ENCODE assay signal across 1 cellular context in the genomic region with DNA sequence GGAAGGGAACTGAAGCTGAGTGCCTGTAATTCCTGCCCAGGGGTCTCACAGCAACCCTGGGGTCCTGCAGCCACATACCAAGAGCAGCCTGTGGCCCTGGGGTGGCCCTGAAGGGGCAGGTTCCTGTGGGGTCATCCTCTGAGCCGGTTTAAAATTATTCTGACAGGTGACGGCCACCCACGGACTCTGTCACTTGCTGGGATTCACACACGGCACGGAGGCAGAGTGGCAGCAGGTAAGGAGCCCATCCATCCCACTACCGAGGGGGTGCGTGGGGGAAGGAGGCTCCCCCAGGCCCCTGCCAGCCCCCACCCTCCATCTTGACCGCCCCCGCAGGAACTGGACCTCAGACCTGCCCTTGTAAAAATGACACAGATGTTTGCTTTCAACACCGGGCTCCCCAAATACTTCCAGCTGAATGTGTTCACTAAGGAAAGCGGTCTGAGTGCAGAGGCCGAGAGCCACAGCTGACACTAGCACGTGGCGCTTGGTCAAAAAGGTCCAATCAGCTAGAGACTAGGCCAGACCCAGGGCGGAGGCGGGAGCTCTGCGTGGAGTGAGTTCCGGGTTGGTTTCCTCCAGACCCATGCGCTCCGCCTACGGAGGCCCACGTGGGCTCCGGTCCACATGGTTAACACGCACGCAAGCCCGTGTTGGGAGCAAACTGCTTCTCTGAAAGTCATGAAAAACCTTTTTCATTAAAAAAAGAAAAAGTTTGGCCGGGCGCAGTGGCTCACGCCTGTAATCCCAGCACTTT.
A peak's percentile ranks its signal among the peaks of the same experiment; 100 is the strongest.
TF ChIP-seq lines count a peak whose summit lies in the region.

No MANE protein-coding gene starts in this region.

TF ChIP-seq in HepG2, 621 proteins besides CTCF, POLR2A, EP300 and RAD21 (continued from another document and continues in another):
- no peak for TF ChIP-seq PBX2 (CRISPR knock-in tag; IDR thresholded peaks at IDR 0.05)
- TF ChIP-seq ZSCAN22 (CRISPR knock-in tag; IDR thresholded peaks at IDR 0.05): no peak
- no peak for TF ChIP-seq ZBTB20 (CRISPR knock-in tag; IDR thresholded peaks at IDR 0.05; ENCODE audit: borderline replicate concordance, low read depth)
- no peak for TF ChIP-seq FLYWCH1 (CRISPR knock-in tag; IDR thresholded peaks at IDR 0.05)
- TF ChIP-seq, protein P1, sequence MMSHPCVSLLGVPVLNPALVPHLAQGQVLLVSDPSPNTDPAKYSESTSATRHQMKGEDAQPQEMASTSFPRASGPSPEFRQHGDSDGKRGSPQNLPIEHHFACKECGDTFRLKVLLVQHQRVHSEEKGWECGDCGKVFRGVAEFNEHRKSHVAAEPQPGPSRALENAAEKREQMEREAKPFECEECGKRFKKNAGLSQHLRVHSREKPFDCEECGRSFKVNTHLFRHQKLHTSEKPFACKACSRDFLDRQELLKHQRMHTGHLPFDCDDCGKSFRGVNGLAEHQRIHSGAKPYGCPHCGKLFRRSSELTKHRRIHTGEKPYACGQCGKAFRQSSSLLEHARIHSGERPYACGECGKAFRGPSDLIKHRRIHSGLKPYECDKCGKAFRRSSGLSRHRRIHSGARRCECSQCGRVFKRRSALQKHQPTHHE (CRISPR knock-in tag; IDR thresholded peaks at IDR 0.05; ENCODE audit: borderline replicate concordance): no peak
- TF ChIP-seq, protein P2, sequence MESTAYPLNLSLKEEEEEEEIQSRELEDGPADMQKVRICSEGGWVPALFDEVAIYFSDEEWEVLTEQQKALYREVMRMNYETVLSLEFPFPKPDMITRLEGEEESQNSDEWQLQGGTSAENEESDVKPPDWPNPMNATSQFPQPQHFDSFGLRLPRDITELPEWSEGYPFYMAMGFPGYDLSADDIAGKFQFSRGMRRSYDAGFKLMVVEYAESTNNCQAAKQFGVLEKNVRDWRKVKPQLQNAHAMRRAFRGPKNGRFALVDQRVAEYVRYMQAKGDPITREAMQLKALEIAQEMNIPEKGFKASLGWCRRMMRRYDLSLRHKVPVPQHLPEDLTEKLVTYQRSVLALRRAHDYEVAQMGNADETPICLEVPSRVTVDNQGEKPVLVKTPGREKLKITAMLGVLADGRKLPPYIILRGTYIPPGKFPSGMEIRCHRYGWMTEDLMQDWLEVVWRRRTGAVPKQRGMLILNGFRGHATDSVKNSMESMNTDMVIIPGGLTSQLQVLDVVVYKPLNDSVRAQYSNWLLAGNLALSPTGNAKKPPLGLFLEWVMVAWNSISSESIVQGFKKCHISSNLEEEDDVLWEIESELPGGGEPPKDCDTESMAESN (CRISPR knock-in tag; conservative IDR thresholded peaks at IDR 0.05): peak; percentile 67; the same call in 1 of the 2 replicates
- TF ChIP-seq ZNF597 (CRISPR knock-in tag; IDR thresholded peaks at IDR 0.05): no peak
- no peak for TF ChIP-seq ZNF432 (CRISPR knock-in tag; IDR thresholded peaks at IDR 0.05; ENCODE audit: borderline replicate concordance)
- no peak for TF ChIP-seq ZNF510 (CRISPR knock-in tag; IDR thresholded peaks at IDR 0.05; ENCODE audit: low read depth)
- TF ChIP-seq ZSCAN12 (CRISPR knock-in tag; IDR thresholded peaks at IDR 0.05): no peak
- TF ChIP-seq ZNF143 (CRISPR knock-in tag; IDR thresholded peaks at IDR 0.05): peak; percentile 8; the same call in 1 of the 2 replicates
- TF ChIP-seq JUND (CRISPR knock-in tag; IDR thresholded peaks at IDR 0.05): no peak
- TF ChIP-seq STAT6 (CRISPR knock-in tag; IDR thresholded peaks at IDR 0.05; ENCODE audit: borderline replicate concordance): no peak
- no peak for TF ChIP-seq GTF2F1 (IDR thresholded peaks at IDR 0.05; ENCODE audit: low read length)
- no peak for TF ChIP-seq RBM39 (IDR thresholded peaks at IDR 0.05; ENCODE audit: low read depth, low read length, poor library complexity, severe bottlenecking)
- TF ChIP-seq, protein P3, sequence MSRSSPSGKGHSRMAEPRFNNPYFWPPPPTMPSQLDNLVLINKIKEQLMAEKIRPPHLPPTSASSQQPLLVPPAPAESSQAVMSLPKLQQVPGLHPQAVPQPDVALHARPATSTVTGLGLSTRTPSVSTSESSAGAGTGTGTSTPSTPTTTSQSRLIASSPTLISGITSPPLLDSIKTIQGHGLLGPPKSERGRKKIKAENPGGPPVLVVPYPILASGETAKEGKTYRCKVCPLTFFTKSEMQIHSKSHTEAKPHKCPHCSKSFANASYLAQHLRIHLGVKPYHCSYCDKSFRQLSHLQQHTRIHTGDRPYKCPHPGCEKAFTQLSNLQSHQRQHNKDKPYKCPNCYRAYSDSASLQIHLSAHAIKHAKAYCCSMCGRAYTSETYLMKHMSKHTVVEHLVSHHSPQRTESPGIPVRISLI (CRISPR knock-in tag; IDR thresholded peaks at IDR 0.05; ENCODE audit: borderline replicate concordance): no peak
- no peak for TF ChIP-seq RCOR2 (CRISPR knock-in tag; IDR thresholded peaks at IDR 0.05)
- no peak for TF ChIP-seq EED (CRISPR knock-in tag; IDR thresholded peaks at IDR 0.05)
- no peak for TF ChIP-seq NONO (IDR thresholded peaks at IDR 0.05)
- TF ChIP-seq NONO (CRISPR knock-in tag; conservative IDR thresholded peaks at IDR 0.05): no peak
- TF ChIP-seq ZNF441 (CRISPR knock-in tag; IDR thresholded peaks at IDR 0.05; ENCODE audit: borderline replicate concordance): peak; percentile 46; the same call in 1 of the 2 replicates
- TF ChIP-seq, protein P4, sequence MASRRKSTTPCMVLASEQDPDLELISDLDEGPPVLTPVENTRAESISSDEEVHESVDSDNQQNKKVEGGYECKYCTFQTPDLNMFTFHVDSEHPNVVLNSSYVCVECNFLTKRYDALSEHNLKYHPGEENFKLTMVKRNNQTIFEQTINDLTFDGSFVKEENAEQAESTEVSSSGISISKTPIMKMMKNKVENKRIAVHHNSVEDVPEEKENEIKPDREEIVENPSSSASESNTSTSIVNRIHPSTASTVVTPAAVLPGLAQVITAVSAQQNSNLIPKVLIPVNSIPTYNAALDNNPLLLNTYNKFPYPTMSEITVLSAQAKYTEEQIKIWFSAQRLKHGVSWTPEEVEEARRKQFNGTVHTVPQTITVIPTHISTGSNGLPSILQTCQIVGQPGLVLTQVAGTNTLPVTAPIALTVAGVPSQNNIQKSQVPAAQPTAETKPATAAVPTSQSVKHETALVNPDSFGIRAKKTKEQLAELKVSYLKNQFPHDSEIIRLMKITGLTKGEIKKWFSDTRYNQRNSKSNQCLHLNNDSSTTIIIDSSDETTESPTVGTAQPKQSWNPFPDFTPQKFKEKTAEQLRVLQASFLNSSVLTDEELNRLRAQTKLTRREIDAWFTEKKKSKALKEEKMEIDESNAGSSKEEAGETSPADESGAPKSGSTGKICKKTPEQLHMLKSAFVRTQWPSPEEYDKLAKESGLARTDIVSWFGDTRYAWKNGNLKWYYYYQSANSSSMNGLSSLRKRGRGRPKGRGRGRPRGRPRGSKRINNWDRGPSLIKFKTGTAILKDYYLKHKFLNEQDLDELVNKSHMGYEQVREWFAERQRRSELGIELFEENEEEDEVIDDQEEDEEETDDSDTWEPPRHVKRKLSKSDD (CRISPR knock-in tag; IDR thresholded peaks at IDR 0.05; ENCODE audit: low read depth): no peak
- peak; percentile 40; the same call in 1 of the 2 replicates for TF ChIP-seq POLR2G (IDR thresholded peaks at IDR 0.05; ENCODE audit: low read depth, low read length)
- TF ChIP-seq HCFC1 (IDR thresholded peaks at IDR 0.05; ENCODE audit: low read depth, low read length): no peak
- no peak for TF ChIP-seq ZNF879 (CRISPR knock-in tag; IDR thresholded peaks at IDR 0.05)
- no peak for TF ChIP-seq SMAD1 (CRISPR knock-in tag; IDR thresholded peaks at IDR 0.05; ENCODE audit: borderline replicate concordance, low read depth)
- no peak for TF ChIP-seq ZNF749 (CRISPR knock-in tag; IDR thresholded peaks at IDR 0.05; ENCODE audit: borderline replicate concordance)
- TF ChIP-seq, protein P5, sequence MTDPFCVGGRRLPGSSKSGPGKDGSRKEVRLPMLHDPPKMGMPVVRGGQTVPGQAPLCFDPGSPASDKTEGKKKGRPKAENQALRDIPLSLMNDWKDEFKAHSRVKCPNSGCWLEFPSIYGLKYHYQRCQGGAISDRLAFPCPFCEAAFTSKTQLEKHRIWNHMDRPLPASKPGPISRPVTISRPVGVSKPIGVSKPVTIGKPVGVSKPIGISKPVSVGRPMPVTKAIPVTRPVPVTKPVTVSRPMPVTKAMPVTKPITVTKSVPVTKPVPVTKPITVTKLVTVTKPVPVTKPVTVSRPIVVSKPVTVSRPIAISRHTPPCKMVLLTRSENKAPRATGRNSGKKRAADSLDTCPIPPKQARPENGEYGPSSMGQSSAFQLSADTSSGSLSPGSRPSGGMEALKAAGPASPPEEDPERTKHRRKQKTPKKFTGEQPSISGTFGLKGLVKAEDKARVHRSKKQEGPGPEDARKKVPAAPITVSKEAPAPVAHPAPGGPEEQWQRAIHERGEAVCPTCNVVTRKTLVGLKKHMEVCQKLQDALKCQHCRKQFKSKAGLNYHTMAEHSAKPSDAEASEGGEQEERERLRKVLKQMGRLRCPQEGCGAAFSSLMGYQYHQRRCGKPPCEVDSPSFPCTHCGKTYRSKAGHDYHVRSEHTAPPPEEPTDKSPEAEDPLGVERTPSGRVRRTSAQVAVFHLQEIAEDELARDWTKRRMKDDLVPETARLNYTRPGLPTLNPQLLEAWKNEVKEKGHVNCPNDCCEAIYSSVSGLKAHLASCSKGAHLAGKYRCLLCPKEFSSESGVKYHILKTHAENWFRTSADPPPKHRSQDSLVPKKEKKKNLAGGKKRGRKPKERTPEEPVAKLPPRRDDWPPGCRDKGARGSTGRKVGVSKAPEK (CRISPR knock-in tag; IDR thresholded peaks at IDR 0.05; ENCODE audit: borderline replicate concordance): no peak
- no peak for TF ChIP-seq GTF3A (CRISPR knock-in tag; conservative IDR thresholded peaks at IDR 0.05)
- TF ChIP-seq CBX2 (IDR thresholded peaks at IDR 0.05; ENCODE audit: low read depth, low read length): no peak
- no peak for TF ChIP-seq CBX2 (CRISPR knock-in tag; IDR thresholded peaks at IDR 0.05; ENCODE audit: low read depth)
- TF ChIP-seq SSRP1 (CRISPR knock-in tag; IDR thresholded peaks at IDR 0.05): no peak
- TF ChIP-seq PHF20 (CRISPR knock-in tag; IDR thresholded peaks at IDR 0.05): peak; percentile 79
- TF ChIP-seq ZBTB37 (CRISPR knock-in tag; IDR thresholded peaks at IDR 0.05): no peak
- TF ChIP-seq BRD4 (CRISPR knock-in tag; IDR thresholded peaks at IDR 0.05): no peak
- peak; percentile 83 for TF ChIP-seq KAT8 (CRISPR knock-in tag; IDR thresholded peaks at IDR 0.05)
- 0 out of 2 replicates have a peak, but pooled peaks have one; percentile 19 for TF ChIP-seq ZNF280B (CRISPR knock-in tag; IDR thresholded peaks at IDR 0.05; ENCODE audit: borderline replicate concordance)
- no peak for TF ChIP-seq KAT2B (IDR thresholded peaks at IDR 0.05; ENCODE audit: borderline replicate concordance, low read depth, low read length)
- no peak for TF ChIP-seq ARNT (IDR thresholded peaks at IDR 0.05)
- no peak for TF ChIP-seq ATF3 (CRISPR knock-in tag; IDR thresholded peaks at IDR 0.05)
- TF ChIP-seq ATRX (CRISPR knock-in tag; IDR thresholded peaks at IDR 0.05; ENCODE audit: borderline replicate concordance): no peak
